Comparison of ENCODE assay signal across 8 cellular contexts in genomic region chr2:241617431-241618154, GRCh38. TPM values are rescaled to one million over a fixed set of nuclear protein-coding genes. Genes with fewer than 3 reads are reported as not detected.
A peak's percentile ranks its signal among the peaks of the same experiment; 100 is the strongest.
DNase-seq lines count a peak whose midpoint lies in the region; ATAC-seq, FAIRE-seq and TF ChIP-seq lines count a peak whose summit lies in the region.

No MANE protein-coding gene starts in this region.

- peaks cover 10 to 19% of the 10 kb centered on the region in 2 donors for H3K9me3 Mint-ChIP-seq in stimulated activated naive B cell treated with anti-CD40 and anti-IgM and Interleukin-4, amounts not matched to agents 10 μg/mL and 1 μg/mL and 100 μg/mL, for 72 hours

- no peaks in the 10 kb centered on the region for H3K27me3 ChIP-seq in heart right ventricle

- DNase-seq in GM12891 (ENCODE audit: insufficient read length, low spot score) (peak; percentile 49), heart right ventricle (peak; percentile 68 to 76), DMS79 treated with DMSO at 0.1 percent for 48 hours (lab: John Stamatoyannopoulos, UW) (no peak)
- DNase-seq in activated CD4-positive, alpha-beta T cell treated with anti-CD3 and anti-CD28 coated beads, Interleukin-2, amount 50 U/mL, for 48 hours = peak; percentile 38 to 52
- DNase-seq in stimulated activated naive B cell treated with anti-CD40 and anti-IgM and Interleukin-4, amounts not matched to agents 10 μg/mL and 1 μg/mL and 100 μg/mL, for 72 hours = no peak

- no peak for TF ChIP-seq CTCF in heart right ventricle (IDR thresholded peaks at IDR 0.05)

- peak overlapping the region in 9 of 10 donors; percentile 19 to 52 (median 43) for H3K4me3 ChIP-seq in heart right ventricle

- H3K27ac ChIP-seq in heart right ventricle = peak overlapping the region; percentile 47 to 89 (median 77)

- peaks cover 0 to 4% (median 0%) of the 10 kb centered on the region in 9 donors for H3K36me3 ChIP-seq in heart right ventricle

- H3K4me1 Mint-ChIP-seq in stimulated activated naive B cell treated with anti-CD40 and anti-IgM and Interleukin-4, amounts not matched to agents 10 μg/mL and 1 μg/mL and 100 μg/mL, for 72 hours = peaks cover 29 to 33% of the 10 kb centered on the region in 2 donors

- H3K4me3 Mint-ChIP-seq in stimulated activated naive B cell treated with anti-CD40 and anti-IgM and Interleukin-4, amounts not matched to agents 10 μg/mL and 1 μg/mL and 100 μg/mL, for 72 hours = peak overlapping the region; percentile 85

- intact Hi-C loops in heart right ventricle (cut with DNase I) = loop anchor here in 3 of 10 donors (5.0 to 10.0 kb wide), 3 partner anchors 110 to 263 kb away; partner anchors contain the start of genes STK25 (in 3 of the 3) and FARP2 (in 1 of the 3)

- peak; percentile 92 for FAIRE-seq in GM12891 (lab: Jason Lieb, UNC)

- H3K36me3 Mint-ChIP-seq in stimulated activated naive B cell treated with anti-CD40 and anti-IgM and Interleukin-4, amounts not matched to agents 10 μg/mL and 1 μg/mL and 100 μg/mL, for 72 hours = peaks cover 30 to 52% of the 10 kb centered on the region in 2 donors

- no peaks in the 10 kb centered on the region for H3K9me3 ChIP-seq in heart right ventricle

- no peak for TF ChIP-seq POLR2A in GM12891 (IDR thresholded peaks at IDR 0.05; ENCODE audit: low read depth, low read length)

- H3K4me1 ChIP-seq in heart right ventricle = peaks cover 4 to 53% (median 33%) of the 10 kb centered on the region in 9 donors

- peak overlapping the region; percentile 89 for H3K27ac Mint-ChIP-seq in stimulated activated naive B cell treated with anti-CD40 and anti-IgM and Interleukin-4, amounts not matched to agents 10 μg/mL and 1 μg/mL and 100 μg/mL, for 72 hours

- ATAC-seq in HG03432 (IDR thresholded peaks at IDR 0.05; ENCODE audit: unreplicated experiment) (peak; percentile 60), heart right ventricle (peak; percentile 48 to 83 (median 70)), HG02885 (IDR thresholded peaks at IDR 0.05; ENCODE audit: poor library complexity, unreplicated experiment) (no peak), HG02840 (IDR thresholded peaks at IDR 0.05; ENCODE audit: low FRiP score, unreplicated experiment) (no peak)
- peak; percentile 83 to 84 for ATAC-seq in stimulated activated naive B cell treated with anti-CD40 and anti-IgM and Interleukin-4, amounts not matched to agents 10 μg/mL and 1 μg/mL and 100 μg/mL, for 72 hours (replicated peaks)

- WGBS in heart right ventricle, 2 donors = 35 to 46% methylated on average over 15 of the region's 15 CpGs

- no peaks in the 10 kb centered on the region for H3K27me3 Mint-ChIP-seq in stimulated activated naive B cell treated with anti-CD40 and anti-IgM and Interleukin-4, amounts not matched to agents 10 μg/mL and 1 μg/mL and 100 μg/mL, for 72 hours

TF ChIP-seq in GM12891, 5 proteins besides CTCF, POLR2A, EP300 and RAD21:
- TF ChIP-seq SPI1 (IDR thresholded peaks at IDR 0.05; ENCODE audit: low read depth, low read length) (peak; percentile 49), TAF1 (IDR thresholded peaks at IDR 0.05; ENCODE audit: low read depth, low read length) (0 out of 2 replicates have a peak, but pooled peaks have one; percentile 18), POLR2AphosphoS5 (IDR thresholded peaks at IDR 0.05; ENCODE audit: low read depth, low read length) (no peak), POU2F2 (IDR thresholded peaks at IDR 0.05; ENCODE audit: low read depth, low read length) (no peak)

RNA-seq across cellular contexts. Expression of gene THAP4, which starts 19.4 kb away (rescaled TPM):
- 38.5 TPM for polyA plus RNA-seq in GM12891 (2012; ENCODE audit: low read depth, missing spikeins)
- 100 to 1,000 TPM in 1 of 10 donors, 10 to 100 TPM in 9; 68.7 to 101 (median 75.4) TPM for total RNA-seq in heart right ventricle
- 10 to 100 TPM; 80.7 to 92.5 TPM for polyA plus RNA-seq in heart right ventricle

RNA-seq across cellular contexts. Expression of gene ATG4B, which starts 19.9 kb away (rescaled TPM):
- 44.9 TPM for polyA plus RNA-seq in GM12891 (2012; ENCODE audit: low read depth, missing spikeins)
- 10 to 100 TPM; 34.7 to 52.1 (median 41.2) TPM for total RNA-seq in heart right ventricle
- polyA plus RNA-seq in heart right ventricle = 10 to 100 TPM; 51.1 to 55.7 TPM

RNA-seq across cellular contexts. Expression of gene BOK, which starts 59.0 kb away (rescaled TPM):
- polyA plus RNA-seq in GM12891 (2012; ENCODE audit: low read depth, missing spikeins) = 0.04 TPM
- total RNA-seq in heart right ventricle = 10 to 100 TPM in 1 of 10 donors, 1 to 10 TPM in 9; 2.3 to 15.6 (median 3.3) TPM
- polyA plus RNA-seq in heart right ventricle = 10 to 100 TPM in 1 of 2 donors, 1 to 10 TPM in 1; 1.6 to 10.3 TPM

Comparison
In these comparisons a context has a peak if more than half of its experiments do, and no peak if none do; other contexts are left out.
1. DNase-seq: peak in GM12891 (single experiment), activated CD4-positive, alpha-beta T cell treated with anti-CD3 and anti-CD28 coated beads, Interleukin-2, amount 50 U/mL, for 48 hours (2 of 2) and heart right ventricle (2 of 2); none in stimulated activated naive B cell treated with anti-CD40 and anti-IgM and Interleukin-4, amounts not matched to agents 10 μg/mL and 1 μg/mL and 100 μg/mL, for 72 hours (single experiment) and DMS79 treated with DMSO at 0.1 percent for 48 hours (single experiment).
2. ATAC-seq: peak in HG03432 (single experiment), heart right ventricle (8 of 8) and stimulated activated naive B cell treated with anti-CD40 and anti-IgM and Interleukin-4, amounts not matched to agents 10 μg/mL and 1 μg/mL and 100 μg/mL, for 72 hours (2 of 2); none in HG02885 (single experiment) and HG02840 (single experiment).